ENCODE assay signal across 1 cellular context in genomic region chr1:156246241-156246761, GRCh38.
TF ChIP-seq lines count a peak whose summit lies in the region.

No MANE protein-coding gene starts in this region.

TF ChIP-seq in GM12878, 131 proteins besides CTCF, POLR2A, EP300 and RAD21:
- no peak for TF ChIP-seq USF1 (IDR thresholded peaks at IDR 0.05; ENCODE audit: borderline replicate concordance, extremely low read length, insufficient read depth, low read depth, low read length)
- TF ChIP-seq KAT2A (conservative IDR thresholded peaks at IDR 0.05; ENCODE audit: control insufficient read depth, low read depth, low read length), result no peak
- TF ChIP-seq MXI1 (IDR thresholded peaks at IDR 0.05; ENCODE audit: low read depth, low read length), result no peak
